1 cellular context compared by ENCODE assay signal in genomic region chr1:36208978-36209708, GRCh38.
TF ChIP-seq lines count a peak whose summit lies in the region.

No MANE protein-coding gene starts in this region.

TF ChIP-seq in SK-N-SH, 30 proteins besides CTCF, POLR2A, EP300 and RAD21:
- TF ChIP-seq RXRA (IDR thresholded peaks at IDR 0.05; ENCODE audit: borderline replicate concordance, low read depth) (no peak), ELF1 (IDR thresholded peaks at IDR 0.05) (no peak), TEAD4 (IDR thresholded peaks at IDR 0.05; ENCODE audit: borderline replicate concordance, insufficient read depth) (no peak), MEF2A (IDR thresholded peaks at IDR 0.05; ENCODE audit: borderline replicate concordance, low read depth) (no peak), ZBTB33 (IDR thresholded peaks at IDR 0.05; ENCODE audit: borderline replicate concordance, low read depth) (no peak), TAF1 (IDR thresholded peaks at IDR 0.05; ENCODE audit: borderline replicate concordance, low read depth, low read length) (no peak), CHD2 (IDR thresholded peaks at IDR 0.05; ENCODE audit: low read length, partially characterized antibody) (no peak), USF2 (IDR thresholded peaks at IDR 0.05; ENCODE audit: borderline replicate concordance, low read depth, low read length) (no peak), NRF1 (IDR thresholded peaks at IDR 0.05; ENCODE audit: low read depth, low read length) (no peak), POLR2AphosphoS5 (IDR thresholded peaks at IDR 0.05; ENCODE audit: low read depth, low read length) (no peak), TCF12 (IDR thresholded peaks at IDR 0.05) (no peak), USF1 (IDR thresholded peaks at IDR 0.05; ENCODE audit: borderline replicate concordance, low read depth) (no peak), JUND (IDR thresholded peaks at IDR 0.05) (no peak), RCOR1 (IDR thresholded peaks at IDR 0.05; ENCODE audit: low read length) (no peak), MXI1 (IDR thresholded peaks at IDR 0.05; ENCODE audit: low read depth, low read length) (no peak), SMC3 (IDR thresholded peaks at IDR 0.05; ENCODE audit: low read depth, low read length) (no peak)
- TF ChIP-seq, protein P1, sequence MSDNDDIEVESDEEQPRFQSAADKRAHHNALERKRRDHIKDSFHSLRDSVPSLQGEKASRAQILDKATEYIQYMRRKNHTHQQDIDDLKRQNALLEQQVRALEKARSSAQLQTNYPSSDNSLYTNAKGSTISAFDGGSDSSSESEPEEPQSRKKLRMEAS (IDR thresholded peaks at IDR 0.05; ENCODE audit: low read depth) = no peak
- TF ChIP-seq, protein P2, sequence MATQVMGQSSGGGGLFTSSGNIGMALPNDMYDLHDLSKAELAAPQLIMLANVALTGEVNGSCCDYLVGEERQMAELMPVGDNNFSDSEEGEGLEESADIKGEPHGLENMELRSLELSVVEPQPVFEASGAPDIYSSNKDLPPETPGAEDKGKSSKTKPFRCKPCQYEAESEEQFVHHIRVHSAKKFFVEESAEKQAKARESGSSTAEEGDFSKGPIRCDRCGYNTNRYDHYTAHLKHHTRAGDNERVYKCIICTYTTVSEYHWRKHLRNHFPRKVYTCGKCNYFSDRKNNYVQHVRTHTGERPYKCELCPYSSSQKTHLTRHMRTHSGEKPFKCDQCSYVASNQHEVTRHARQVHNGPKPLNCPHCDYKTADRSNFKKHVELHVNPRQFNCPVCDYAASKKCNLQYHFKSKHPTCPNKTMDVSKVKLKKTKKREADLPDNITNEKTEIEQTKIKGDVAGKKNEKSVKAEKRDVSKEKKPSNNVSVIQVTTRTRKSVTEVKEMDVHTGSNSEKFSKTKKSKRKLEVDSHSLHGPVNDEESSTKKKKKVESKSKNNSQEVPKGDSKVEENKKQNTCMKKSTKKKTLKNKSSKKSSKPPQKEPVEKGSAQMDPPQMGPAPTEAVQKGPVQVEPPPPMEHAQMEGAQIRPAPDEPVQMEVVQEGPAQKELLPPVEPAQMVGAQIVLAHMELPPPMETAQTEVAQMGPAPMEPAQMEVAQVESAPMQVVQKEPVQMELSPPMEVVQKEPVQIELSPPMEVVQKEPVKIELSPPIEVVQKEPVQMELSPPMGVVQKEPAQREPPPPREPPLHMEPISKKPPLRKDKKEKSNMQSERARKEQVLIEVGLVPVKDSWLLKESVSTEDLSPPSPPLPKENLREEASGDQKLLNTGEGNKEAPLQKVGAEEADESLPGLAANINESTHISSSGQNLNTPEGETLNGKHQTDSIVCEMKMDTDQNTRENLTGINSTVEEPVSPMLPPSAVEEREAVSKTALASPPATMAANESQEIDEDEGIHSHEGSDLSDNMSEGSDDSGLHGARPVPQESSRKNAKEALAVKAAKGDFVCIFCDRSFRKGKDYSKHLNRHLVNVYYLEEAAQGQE (IDR thresholded peaks at IDR 0.05; ENCODE audit: low read depth, low read length) = no peak
